ENCODE assay signal across 8 cellular contexts in the genomic region with DNA sequence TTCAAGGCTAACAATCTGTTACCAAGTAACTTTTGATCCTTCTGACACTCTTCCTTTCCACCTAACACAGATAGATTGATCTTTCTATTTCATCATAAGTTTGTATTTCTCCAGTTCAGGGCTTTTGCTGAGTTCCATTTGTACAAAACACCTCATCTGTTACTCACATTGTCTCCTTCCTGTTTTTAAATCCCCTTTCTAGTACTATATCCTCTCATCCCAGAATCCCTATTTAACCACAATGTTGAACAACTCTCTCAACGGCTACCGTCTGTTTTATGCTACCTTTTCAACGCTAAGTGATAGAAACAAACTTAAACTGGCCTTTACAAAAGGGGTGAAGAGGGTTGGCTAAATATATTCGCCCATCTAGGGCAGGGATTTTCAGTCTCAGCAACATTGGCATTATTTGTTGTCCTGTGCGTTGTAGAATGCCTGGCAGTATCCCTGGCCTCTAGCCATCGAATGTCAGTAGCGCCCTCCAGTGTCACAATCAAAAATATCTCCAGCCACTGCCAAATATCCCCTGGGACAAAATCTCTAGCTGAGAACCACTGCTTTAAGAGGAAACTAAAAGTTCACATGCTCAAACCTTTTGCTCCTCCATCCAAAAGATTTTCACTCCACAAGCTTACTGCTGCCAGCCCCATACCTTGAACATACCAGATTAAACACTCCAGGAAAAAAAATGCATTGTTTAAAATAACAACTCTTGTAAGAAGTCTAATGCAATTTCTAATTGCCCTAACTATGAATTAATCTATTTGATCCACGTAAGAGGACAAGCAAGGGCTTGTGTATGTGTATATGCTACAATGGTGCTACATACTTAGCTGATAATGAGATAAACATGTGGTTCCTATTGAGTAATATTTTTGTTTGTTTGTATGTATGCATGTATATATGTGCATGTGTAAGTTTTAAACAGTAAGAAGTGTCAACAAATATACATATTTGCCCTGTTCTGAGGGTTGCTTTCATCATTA.
DNase-seq lines count a peak whose midpoint lies in the region; ATAC-seq and TF ChIP-seq lines count a peak whose summit lies in the region.

No MANE protein-coding gene starts in this region.

- in situ Hi-C loops in astrocyte of the cerebellum (cut with HindIII; ENCODE audit: low sequenced_read_pairs), result no loop called here

- H3K4me3 ChIP-seq in astrocyte of the cerebellum (ENCODE audit: low read depth, low read length), result no peak overlapping the region

- no peak overlapping the region for H3K4me3 Mint-ChIP-seq in stimulated activated naive CD8-positive, alpha-beta T cell treated with anti-CD3 and anti-CD28 coated beads, Interleukin-15, amount 100 ng/mL, for 72 hours

- peaks cover 7 to 8% of the 10 kb centered on the region in 2 donors for H3K9me3 Mint-ChIP-seq in stimulated activated naive CD8-positive, alpha-beta T cell treated with anti-CD3 and anti-CD28 coated beads, Interleukin-15, amount 100 ng/mL, for 72 hours

- TF ChIP-seq CTCF in GM20000 (IDR thresholded peaks at IDR 0.05; ENCODE audit: extremely low read depth, missing control alignments), result peak; percentile 49
- TF ChIP-seq CTCF in astrocyte of the cerebellum (IDR thresholded peaks at IDR 0.05; ENCODE audit: low read depth, low read length, missing control alignments), result peak; percentile 59

- no peaks in the 10 kb centered on the region for H3K4me1 Mint-ChIP-seq in stimulated activated naive CD8-positive, alpha-beta T cell treated with anti-CD3 and anti-CD28 coated beads, Interleukin-15, amount 100 ng/mL, for 72 hours

- H3K27me3 Mint-ChIP-seq in stimulated activated naive CD8-positive, alpha-beta T cell treated with anti-CD3 and anti-CD28 coated beads, Interleukin-15, amount 100 ng/mL, for 72 hours, result no peaks in the 10 kb centered on the region

- H3K27ac Mint-ChIP-seq in stimulated activated naive CD8-positive, alpha-beta T cell treated with anti-CD3 and anti-CD28 coated beads, Interleukin-15, amount 100 ng/mL, for 72 hours, result no peak overlapping the region

- ATAC-seq in left lobe of liver (peak; percentile 98), GM21390 (IDR thresholded peaks at IDR 0.05; ENCODE audit: unreplicated experiment) (no peak), esophagus mucosa (no peak)
- no peak for ATAC-seq in stimulated activated naive CD8-positive, alpha-beta T cell treated with anti-CD3 and anti-CD28 coated beads, Interleukin-15, amount 100 ng/mL, for 72 hours

- DNase-seq in AML-193 (lab: John Stamatoyannopoulos, UW), result peak; percentile 2 to 19
- DNase-seq in GM20000 (ENCODE audit: low spot score), result peak; percentile 5
- peak; percentile 26 to 78 (median 58) for DNase-seq in NCI-H1417 (lab: John Stamatoyannopoulos, UW)
- DNase-seq in astrocyte of the cerebellum (ENCODE audit: low read depth), result peak; percentile 13
- peak; percentile 59 for DNase-seq in left lobe of liver (ENCODE audit: low spot score)
- DNase-seq in stimulated activated naive CD8-positive, alpha-beta T cell treated with anti-CD3 and anti-CD28 coated beads, Interleukin-15, amount 100 ng/mL, for 72 hours, result no peak

Comparison
In these comparisons a context has a peak if more than half of its experiments do, and no peak if none do; other contexts are left out.
1. DNase-seq: peak in AML-193 (2 of 2), GM20000 (single experiment), NCI-H1417 (3 of 3), astrocyte of the cerebellum (single experiment) and left lobe of liver (single experiment); none in stimulated activated naive CD8-positive, alpha-beta T cell treated with anti-CD3 and anti-CD28 coated beads, Interleukin-15, amount 100 ng/mL, for 72 hours (0 of 2).